In the genomic region with DNA sequence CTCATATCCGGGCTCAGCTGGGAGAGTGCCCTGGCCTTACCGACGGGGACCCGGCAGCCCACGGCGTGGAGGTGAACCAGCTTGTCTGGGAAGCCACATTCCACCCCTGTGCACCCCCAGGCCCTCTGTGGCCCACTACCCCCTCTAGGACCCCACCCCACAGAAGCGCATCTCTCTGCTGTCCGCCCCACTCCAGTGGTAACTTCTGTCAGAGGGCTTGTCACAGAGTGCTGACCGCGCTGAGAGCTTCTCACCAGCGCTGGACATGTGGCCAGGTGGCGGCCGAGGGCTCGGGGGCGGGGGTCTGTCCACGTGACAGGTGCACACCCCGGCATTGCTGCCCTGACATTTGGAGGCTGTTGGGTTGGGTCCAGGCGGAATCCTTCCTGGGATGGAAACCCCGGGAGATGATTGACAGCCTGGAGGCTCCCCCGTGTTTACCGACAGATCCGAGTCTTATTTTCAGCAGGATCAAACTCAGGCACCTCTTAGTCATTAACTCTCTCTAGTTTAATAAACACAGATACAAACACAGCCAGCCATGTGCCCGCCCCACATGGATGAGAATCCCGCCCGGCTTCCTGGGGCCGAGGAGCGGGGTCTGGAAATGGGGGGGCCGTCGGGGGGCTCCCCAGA, we compare ENCODE assay signal across 1 cellular context.
TF ChIP-seq lines count a peak whose summit lies in the region.

No MANE protein-coding gene starts in this region.

TF ChIP-seq in HepG2, 621 proteins besides CTCF, POLR2A, EP300 and RAD21:
- TF ChIP-seq SATB2 (CRISPR knock-in tag; IDR thresholded peaks at IDR 0.05) (no peak), ZNF121 (CRISPR knock-in tag; IDR thresholded peaks at IDR 0.05) (no peak), PCBP1 (IDR thresholded peaks at IDR 0.05; ENCODE audit: borderline replicate concordance, low read depth, low read length) (no peak), ZNF589 (CRISPR knock-in tag; conservative IDR thresholded peaks at IDR 0.05) (no peak), ZNF737 (CRISPR knock-in tag; IDR thresholded peaks at IDR 0.05; ENCODE audit: borderline replicate concordance) (no peak), TRIM22 (IDR thresholded peaks at IDR 0.05) (no peak), NR2C2 (CRISPR knock-in tag; IDR thresholded peaks at IDR 0.05; ENCODE audit: borderline replicate concordance) (no peak), ZIK1 (CRISPR knock-in tag; IDR thresholded peaks at IDR 0.05; ENCODE audit: borderline replicate concordance, low read depth) (no peak), ZNF879 (CRISPR knock-in tag; IDR thresholded peaks at IDR 0.05) (no peak), SRY (CRISPR knock-in tag; IDR thresholded peaks at IDR 0.05) (no peak), EED (CRISPR knock-in tag; IDR thresholded peaks at IDR 0.05) (no peak), AHDC1 (CRISPR knock-in tag; IDR thresholded peaks at IDR 0.05; ENCODE audit: borderline replicate concordance) (no peak), NFKBIZ (CRISPR knock-in tag; IDR thresholded peaks at IDR 0.05) (no peak)
- TF ChIP-seq, protein P1, sequence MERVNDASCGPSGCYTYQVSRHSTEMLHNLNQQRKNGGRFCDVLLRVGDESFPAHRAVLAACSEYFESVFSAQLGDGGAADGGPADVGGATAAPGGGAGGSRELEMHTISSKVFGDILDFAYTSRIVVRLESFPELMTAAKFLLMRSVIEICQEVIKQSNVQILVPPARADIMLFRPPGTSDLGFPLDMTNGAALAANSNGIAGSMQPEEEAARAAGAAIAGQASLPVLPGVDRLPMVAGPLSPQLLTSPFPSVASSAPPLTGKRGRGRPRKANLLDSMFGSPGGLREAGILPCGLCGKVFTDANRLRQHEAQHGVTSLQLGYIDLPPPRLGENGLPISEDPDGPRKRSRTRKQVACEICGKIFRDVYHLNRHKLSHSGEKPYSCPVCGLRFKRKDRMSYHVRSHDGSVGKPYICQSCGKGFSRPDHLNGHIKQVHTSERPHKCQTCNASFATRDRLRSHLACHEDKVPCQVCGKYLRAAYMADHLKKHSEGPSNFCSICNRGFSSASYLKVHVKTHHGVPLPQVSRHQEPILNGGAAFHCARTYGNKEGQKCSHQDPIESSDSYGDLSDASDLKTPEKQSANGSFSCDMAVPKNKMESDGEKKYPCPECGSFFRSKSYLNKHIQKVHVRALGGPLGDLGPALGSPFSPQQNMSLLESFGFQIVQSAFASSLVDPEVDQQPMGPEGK (CRISPR knock-in tag; IDR thresholded peaks at IDR 0.05): no peak
